ENCODE assay signal across 8 cellular contexts in the genomic region with DNA sequence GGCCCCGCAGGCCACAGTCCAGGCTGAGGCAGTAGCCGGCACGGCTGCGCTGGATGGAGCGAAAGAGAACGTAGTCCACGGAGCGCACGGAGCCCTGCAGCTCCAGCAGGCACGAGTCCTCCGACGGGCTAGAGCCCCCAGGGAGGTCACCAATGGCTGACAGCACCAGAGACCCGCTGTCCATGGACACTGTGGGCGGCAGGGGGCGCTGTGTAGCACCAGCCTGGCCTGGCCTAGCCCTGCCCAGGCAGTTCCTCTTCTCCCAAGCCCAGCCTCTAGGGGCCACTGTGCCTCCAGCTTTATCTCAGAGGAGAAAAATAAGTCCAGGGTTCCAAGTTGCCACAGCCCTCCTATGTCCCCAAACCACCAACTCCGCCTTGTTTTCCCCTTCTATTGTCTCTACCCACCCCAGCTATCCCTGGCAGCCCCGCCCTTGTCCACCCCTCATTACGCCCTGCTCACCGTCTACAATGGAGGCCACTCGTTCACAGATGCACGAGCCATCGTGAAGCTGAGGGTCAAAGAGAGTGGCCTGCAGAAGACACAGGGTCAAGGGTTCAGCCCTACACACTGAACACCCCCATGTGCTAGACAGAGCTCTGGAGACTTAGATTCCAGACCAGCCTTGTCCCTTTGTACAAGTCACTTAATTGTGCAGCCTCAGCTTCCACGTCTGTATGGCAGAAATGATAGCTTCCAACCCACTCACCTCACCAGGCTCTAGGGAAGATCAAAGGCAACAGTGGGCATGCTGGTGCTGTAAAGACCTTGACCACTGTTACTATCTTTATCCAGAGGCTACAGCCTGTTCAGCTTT. TPM values are rescaled to one million over a fixed set of nuclear protein-coding genes. Genes with fewer than 3 reads are reported as not detected.
DNase-seq lines count a peak whose midpoint lies in the region; ATAC-seq lines count a peak whose summit lies in the region.

No MANE protein-coding gene starts in this region.

- H3K9ac ChIP-seq in mesenchymal stem cell (ENCODE audit: low read length), result peak overlapping the region; percentile 59

- peaks cover 15% of the 10 kb centered on the region for H3K79me1 ChIP-seq in mesenchymal stem cell (replicated peaks; ENCODE audit: low read length, poor library complexity, severe bottlenecking)

- H3K9me3 ChIP-seq in mesenchymal stem cell (ENCODE audit: control insufficient read depth, low read length), result no peaks in the 10 kb centered on the region

- H3K23ac ChIP-seq in mesenchymal stem cell (ENCODE audit: low read length in 2 of 2), result no peak overlapping the region

- H2BK120ac ChIP-seq in mesenchymal stem cell (ENCODE audit: low read depth, low read length), result no peak overlapping the region

- H3K4me1 ChIP-seq in mesenchymal stem cell (ENCODE audit: control insufficient read depth, insufficient read depth, low read depth, low read length), result peaks cover 23% of the 10 kb centered on the region

- H3K27ac ChIP-seq in mesenchymal stem cell (ENCODE audit: low read length, poor library complexity, severe bottlenecking), result no peak overlapping the region

- H3K14ac ChIP-seq in mesenchymal stem cell (ENCODE audit: low read length in 2 of 2), result peak overlapping the region in 1 of 2 experiments; percentile 82

- H2AFZ ChIP-seq in mesenchymal stem cell (ENCODE audit: low read depth, low read length), result peak overlapping the region; percentile 72

- H3K27me3 ChIP-seq in mesenchymal stem cell (ENCODE audit: control insufficient read depth in 1 of 2, insufficient read depth in 1 of 2, low read length in 2 of 2), result no peaks in the 10 kb centered on the region

- ATAC-seq in GM19455 (IDR thresholded peaks at IDR 0.05; ENCODE audit: unreplicated experiment), result peak; percentile 76

- no peak overlapping the region for H2BK5ac ChIP-seq in mesenchymal stem cell (ENCODE audit: low read depth, low read length, poor library complexity, severe bottlenecking)

- no peak overlapping the region for H3K4me3 ChIP-seq in mesenchymal stem cell (ENCODE audit: insufficient read depth in 1 of 2, low read depth in 1 of 2, low read length in 2 of 2)

- DNase-seq in COLO668 (lab: John Stamatoyannopoulos, UW; ENCODE audit: unreplicated experiment), result peak; percentile 96
- DNase-seq in HS-5 (ENCODE audit: low read depth), result peak; percentile 52
- DNase-seq in NK-92 (lab: John Stamatoyannopoulos, UW; ENCODE audit: unreplicated experiment), result peak; percentile 82
- peak; percentile 87 to 97 for DNase-seq in activated CD8-positive, alpha-beta memory T cell treated with anti-CD3 and anti-CD28 coated beads for 1 hour (ENCODE audit: extremely low read depth in 1 of 2, low read depth in 1 of 2)
- DNase-seq in effector CD8-positive, alpha-beta T cell (lab: John Stamatoyannopoulos, UW), result peak; percentile 95
- peak; percentile 91 for DNase-seq in mesenchymal stem cell
- DNase-seq in stimulated activated CD8-positive, alpha-beta memory T cell treated with anti-CD3 and anti-CD28 coated beads, Interleukin-15, amount 100 ng/mL, for 1 hour (ENCODE audit: low read depth), result peak; percentile 96

- H3K36me3 ChIP-seq in mesenchymal stem cell (ENCODE audit: control insufficient read depth in 1 of 2, insufficient read depth in 2 of 2, low read depth in 1 of 2, low read length in 2 of 2), result peaks cover 41 to 44% of the 10 kb centered on the region in 2 experiments

- peak overlapping the region; percentile 34 for H2BK15ac ChIP-seq in mesenchymal stem cell (ENCODE audit: low read depth, poor library complexity, severe bottlenecking)

- 24% methylated on average over 23 of the region's 23 CpGs for WGBS in mesenchymal stem cell

- H3K18ac ChIP-seq in mesenchymal stem cell (ENCODE audit: low read depth in 1 of 2, low read length in 2 of 2), result peak overlapping the region; percentile 75 to 78

- H4K8ac ChIP-seq in mesenchymal stem cell (ENCODE audit: low read length), result peak overlapping the region; percentile 99

- peak overlapping the region; percentile 31 for H3K4me2 ChIP-seq in mesenchymal stem cell (ENCODE audit: low read length, poor library complexity, severe bottlenecking)

- H2BK12ac ChIP-seq in mesenchymal stem cell (ENCODE audit: low read length in 2 of 2), result peak overlapping the region in 1 of 2 experiments; percentile 45

- peak overlapping the region; percentile 95 for H4K91ac ChIP-seq in mesenchymal stem cell (ENCODE audit: low read length)

- peak overlapping the region in 1 of 2 experiments; percentile 79 for H3K4ac ChIP-seq in mesenchymal stem cell (ENCODE audit: low read depth in 1 of 2, low read length in 2 of 2)

- no peak overlapping the region for H2AK5ac ChIP-seq in mesenchymal stem cell (ENCODE audit: low read length, severe bottlenecking)

RNA-seq across cellular contexts. Expression of a gene that starts 4.4 kb away (rescaled TPM):
- polyA plus RNA-seq in mesenchymal stem cell (2013, experiment 1 of 2), result 48.4 TPM
- 49.3 TPM for polyA plus RNA-seq in mesenchymal stem cell (2013, experiment 2 of 2)

RNA-seq across cellular contexts. Expression of a gene that starts 11.3 kb away (rescaled TPM):
- polyA plus RNA-seq in mesenchymal stem cell (2013, experiment 1 of 2), result 104 TPM
- 101 TPM for polyA plus RNA-seq in mesenchymal stem cell (2013, experiment 2 of 2)

RNA-seq across cellular contexts. Expression of a gene that starts 22.5 kb away (rescaled TPM):
- polyA plus RNA-seq in mesenchymal stem cell (2013, experiment 1 of 2), result 35.0 TPM
- polyA plus RNA-seq in mesenchymal stem cell (2013, experiment 2 of 2), result 34.0 TPM

RNA-seq across cellular contexts. Expression of a gene that starts 26.4 kb away (rescaled TPM):
- 2.0 TPM for polyA plus RNA-seq in mesenchymal stem cell (2013, experiment 1 of 2)
- polyA plus RNA-seq in mesenchymal stem cell (2013, experiment 2 of 2), result 1.9 TPM

RNA-seq across cellular contexts. Expression of a gene that starts 42.3 kb away (rescaled TPM):
- 39.5 TPM for polyA plus RNA-seq in mesenchymal stem cell (2013, experiment 1 of 2)
- polyA plus RNA-seq in mesenchymal stem cell (2013, experiment 2 of 2), result 38.9 TPM
